8 cellular contexts compared by ENCODE assay signal in the genomic region with DNA sequence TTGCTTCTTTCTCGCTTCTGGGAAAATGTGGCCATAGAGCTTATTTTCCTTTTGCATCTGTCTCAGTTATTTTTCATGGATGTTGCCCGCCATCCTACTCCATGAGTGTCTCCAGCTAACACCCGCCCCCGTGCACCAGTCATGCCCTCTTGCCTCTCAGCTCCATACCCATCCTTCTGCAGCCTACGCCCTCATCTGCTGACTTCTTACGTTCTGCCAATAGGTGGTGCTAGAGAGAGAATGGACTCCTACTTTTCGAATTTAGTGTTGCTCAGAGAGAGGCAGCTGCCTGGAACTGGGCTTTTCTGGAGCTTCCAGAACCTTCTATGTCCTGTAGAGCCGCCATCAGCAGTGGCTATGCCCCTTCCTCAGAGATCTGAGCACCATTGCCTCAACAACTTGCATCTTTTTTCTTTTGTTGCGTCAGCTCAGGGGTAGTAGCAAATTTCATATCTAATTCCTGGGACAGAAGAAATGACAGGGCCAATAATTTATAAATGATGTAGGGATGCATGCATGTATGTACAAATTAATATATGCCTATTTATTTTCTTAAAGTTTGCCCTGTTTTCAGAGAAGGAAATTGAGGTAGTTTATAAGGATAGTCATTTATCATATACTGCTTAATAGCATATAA.
A peak's percentile ranks its signal among the peaks of the same experiment; 100 is the strongest.
DNase-seq lines count a peak whose midpoint lies in the region; ATAC-seq and TF ChIP-seq lines count a peak whose summit lies in the region.

No MANE protein-coding gene starts in this region.

- POLR2A ChIA-PET in Panc1 (lab: Charles Lee), result no interaction called here

- ATAC-seq in HG03432 (IDR thresholded peaks at IDR 0.05; ENCODE audit: unreplicated experiment), result peak; percentile 73
- no peak for ATAC-seq in Panc1

- intact Hi-C loops in Panc1 (cut with micrococcal nuclease; ENCODE audit: unreplicated experiment), result no loop called here

- no peaks in the 10 kb centered on the region for H3K4me1 ChIP-seq in Panc1 (ENCODE audit: control insufficient read depth, insufficient read depth, low read length)

- TF ChIP-seq CTCF in GM12874 (IDR thresholded peaks at IDR 0.05; ENCODE audit: insufficient read depth, low read depth, low read length) (peak; percentile 67), Panc1 (IDR thresholded peaks at IDR 0.05) (peak; percentile 68), epithelial cell of esophagus (IDR thresholded peaks at IDR 0.05; ENCODE audit: insufficient read depth, low read depth, low read length, missing control alignments) (peak; percentile 85)

- H3K9me3 ChIP-seq in Panc1 (ENCODE audit: control insufficient read depth, insufficient read depth, low read depth, low read length), result no peaks in the 10 kb centered on the region

- CTCF ChIA-PET in Panc1 (lab: Charles Lee), result no interaction called here

- H3K27ac ChIP-seq in Panc1 (ENCODE audit: low read length), result no peak overlapping the region

- no peaks in the 10 kb centered on the region for H3K27me3 ChIP-seq in Panc1 (ENCODE audit: control insufficient read depth, insufficient read depth, low read length)

- in situ Hi-C loops in ACHN (cut with HindIII; ENCODE audit: low pct_ligation_motif_present, low pct_unique_long_range_greater_than_20kb, low sequenced_read_pairs), result no loop called here
- in situ Hi-C loops in Panc1 (cut with HindIII; ENCODE audit: low pct_unique_long_range_greater_than_20kb, low sequenced_read_pairs), result no loop called here

- no TSS peak for BruUV-seq in Panc1 (replicated peaks; lab: Mats Ljungman, UMichigan)

- DNase-seq in ACHN, result peak; percentile 63
- DNase-seq in Panc1 (ENCODE audit: low read depth, low spot score), result peak; percentile 28
- peak; percentile 56 for DNase-seq in epithelial cell of esophagus (ENCODE audit: low read depth)
- peak; percentile 70 for DNase-seq in myocyte (ENCODE audit: low read depth)
- no peak for DNase-seq in NCI-H774 (lab: John Stamatoyannopoulos, UW)
- no peak for DNase-seq in activated gamma-delta T cell treated with Interleukin-2 at 50 U/mL for 16 hours

- H3K36me3 ChIP-seq in Panc1 (ENCODE audit: control insufficient read depth, insufficient read depth, low read length), result no peaks in the 10 kb centered on the region

- H3K4me3 ChIP-seq in Panc1 (ENCODE audit: low read depth in 2 of 2, low read length in 2 of 2), result no peak overlapping the region
- no peak overlapping the region for H3K4me3 ChIP-seq in epithelial cell of esophagus (ENCODE audit: low read length)

Comparison
In these comparisons a context has a peak if more than half of its experiments do, and no peak if none do; other contexts are left out.
1. DNase-seq: peak in ACHN (single experiment), Panc1 (single experiment), epithelial cell of esophagus (single experiment) and myocyte (single experiment); none in NCI-H774 (single experiment) and activated gamma-delta T cell treated with Interleukin-2 at 50 U/mL for 16 hours (single experiment).
2. Peak in every context shown above with its lines, with median percentiles within 50 percentile points of each other: CTCF ChIP-seq.